8 cellular contexts compared by ENCODE assay signal in genomic region chr11:19441752-19442553, GRCh38.
DNase-seq lines count a peak whose midpoint lies in the region; ATAC-seq, FAIRE-seq and TF ChIP-seq lines count a peak whose summit lies in the region.

No MANE protein-coding gene starts in this region.

- ATAC-seq in GM18907 (IDR thresholded peaks at IDR 0.05; ENCODE audit: unreplicated experiment) (peak; percentile 96), HG03045 (IDR thresholded peaks at IDR 0.05; ENCODE audit: unreplicated experiment) (peak; percentile 95), sciatic nerve (peak; percentile 83)

- intact Hi-C loops in endothelial cell of umbilical vein (cut with micrococcal nuclease), result loop anchor here (1.0 to 5.0 kb wide), 4 partner anchors 72 to 200 kb away; partner anchors contain the start of gene E2F8
- intact Hi-C loops in sciatic nerve (cut with DNase I), result no loop called here
- intact Hi-C loops in dorsolateral prefrontal cortex (cut with DNase I), result no loop called here

- POLR2A ChIA-PET in endothelial cell of umbilical vein (lab: Charles Lee), result no interaction called here

- peak overlapping the region; percentile 19 for H2AFZ ChIP-seq in endothelial cell of umbilical vein (ENCODE audit: low read depth, low read length)

- CTCF ChIA-PET in endothelial cell of umbilical vein (lab: Charles Lee), result interaction anchor here (0.6 to 1.7 kb wide), 6 partner anchors 11 to 370 kb away, joined by 3 to 5 read pairs (median 3); no protein-coding TSS in a partner anchor

- peaks cover 35% of the 10 kb centered on the region for H3K4me1 ChIP-seq in endothelial cell of umbilical vein (ENCODE audit: control insufficient read depth, extremely low read depth, insufficient read depth, low read length)

- no peaks in the 10 kb centered on the region for H4K20me1 ChIP-seq in endothelial cell of umbilical vein (replicated peaks; ENCODE audit: control insufficient read depth, extremely low read depth, insufficient read depth, low read length)

- H3K4me3 ChIP-seq in endothelial cell of umbilical vein (replicated peaks in 1 of 3; ENCODE audit: insufficient read depth in 1 of 3, low read depth in 1 of 3, low read length in 3 of 3), result no peak overlapping the region
- no peak overlapping the region for H3K4me3 ChIP-seq in dorsolateral prefrontal cortex

- H3K27me3 ChIP-seq in endothelial cell of umbilical vein (ENCODE audit: control insufficient read depth in 2 of 2, insufficient read depth in 2 of 2, low read length in 2 of 2) (no peaks in the 10 kb centered on the region), dorsolateral prefrontal cortex (no peaks in the 10 kb centered on the region)

- TF ChIP-seq POLR2A in endothelial cell of umbilical vein (IDR thresholded peaks at IDR 0.05; ENCODE audit: low read depth, low read length), result no peak

- H3K27ac ChIP-seq in endothelial cell of umbilical vein (ENCODE audit: insufficient read depth, low read depth, low read length) (peak overlapping the region; percentile 61), substantia nigra (ENCODE audit: low read depth, low read length, poor library complexity, severe bottlenecking) (no peak overlapping the region), dorsolateral prefrontal cortex (no peak overlapping the region)

- peak overlapping the region; percentile 12 for H3K4me2 ChIP-seq in endothelial cell of umbilical vein (ENCODE audit: insufficient read depth, low read length)

- H3K36me3 ChIP-seq in endothelial cell of umbilical vein (ENCODE audit: control insufficient read depth in 2 of 2, extremely low read depth in 1 of 2, insufficient read depth in 2 of 2, low read length in 2 of 2), result no peaks in the 10 kb centered on the region

- no peak for TF ChIP-seq CTCF in endothelial cell of umbilical vein (IDR thresholded peaks at IDR 0.05; ENCODE audit: extremely low read depth in 1 of 2, insufficient read depth in 1 of 2, low read depth in 1 of 2, low read length in 2 of 2)
- no peak for TF ChIP-seq CTCF in dorsolateral prefrontal cortex (IDR thresholded peaks at IDR 0.05 in 54 of 56, conservative IDR thresholded peaks at IDR 0.05 in 2 of 56; ENCODE audit: low read depth in 1 of 56, partially characterized antibody in 56 of 56)

- no peaks in the 10 kb centered on the region for H3K79me2 ChIP-seq in endothelial cell of umbilical vein (ENCODE audit: control insufficient read depth, insufficient read depth, low read length)

- H3K9ac ChIP-seq in endothelial cell of umbilical vein (replicated peaks; ENCODE audit: extremely low read depth, insufficient read depth, low read length), result peak overlapping the region; percentile 27

- no peaks in the 10 kb centered on the region for H3K9me3 ChIP-seq in endothelial cell of umbilical vein (replicated peaks; ENCODE audit: control insufficient read depth, insufficient read depth, low read length)

- FAIRE-seq in RCC 7860 (lab: Jason Lieb, UNC), result peak; percentile 93
- FAIRE-seq in endothelial cell of umbilical vein (lab: Jason Lieb, UNC), result peak; percentile 95

- BruUV-seq in endothelial cell of umbilical vein (replicated peaks; lab: Mats Ljungman, UMichigan), result no TSS peak

- H3K9me1 ChIP-seq in endothelial cell of umbilical vein (replicated peaks; ENCODE audit: control insufficient read depth, extremely low read depth, insufficient read depth, low read length), result no peaks in the 10 kb centered on the region

- dilution Hi-C loops in endothelial cell of umbilical vein (cut with MboI; ENCODE audit: extremely low pct_ligation_motif_present, low sequenced_read_pairs), result no loop called here

- peak; percentile 90 for DNase-seq in AG08395 (ENCODE audit: low spot score)
- peak; percentile 93 for DNase-seq in RCC 7860 (ENCODE audit: low spot score)
- DNase-seq in endothelial cell of umbilical vein (ENCODE audit: low read depth, low spot score), result peak; percentile 94
- no peak for DNase-seq in sciatic nerve (ENCODE audit: low spot score)
- no peak for DNase-seq in substantia nigra (lab: John Stamatoyannopoulos, UW)
- no peak for DNase-seq in dorsolateral prefrontal cortex

TF ChIP-seq in endothelial cell of umbilical vein, 7 proteins besides CTCF, POLR2A, EP300 and RAD21:
- peak; percentile 67 for TF ChIP-seq POLR2AphosphoS5 (IDR thresholded peaks at IDR 0.05; ENCODE audit: insufficient read depth, low read depth, low read length)
- no peak for TF ChIP-seq MYC (IDR thresholded peaks at IDR 0.05; ENCODE audit: low read depth, low read length)
- TF ChIP-seq FOS (IDR thresholded peaks at IDR 0.05; ENCODE audit: borderline replicate concordance, insufficient read depth, low read length), result peak; percentile 99
- no peak for TF ChIP-seq EZH2 (IDR thresholded peaks at IDR 0.05; ENCODE audit: borderline replicate concordance, low read depth, low read length, severe bottlenecking)
- TF ChIP-seq MAX (IDR thresholded peaks at IDR 0.05; ENCODE audit: insufficient read depth, insufficient read length), result no peak
- TF ChIP-seq GATA2 (IDR thresholded peaks at IDR 0.05; ENCODE audit: insufficient read depth, insufficient read length, low read depth, low read length), result peak; percentile 89
- TF ChIP-seq JUN (IDR thresholded peaks at IDR 0.05; ENCODE audit: borderline replicate concordance, insufficient read depth, insufficient read length, low read depth), result peak; percentile 91

Comparison
In these comparisons a context has a peak if more than half of its experiments do, and no peak if none do; other contexts are left out.
1. DNase-seq: peak in AG08395 (single experiment), RCC 7860 (single experiment) and endothelial cell of umbilical vein (single experiment); none in sciatic nerve (single experiment), substantia nigra (0 of 49) and dorsolateral prefrontal cortex (0 of 10).
2. Peak in every context shown above with its lines, with median percentiles within 50 percentile points of each other: ATAC-seq.